In genomic region chr19:54460230-54461005, GRCh38 we compare ENCODE assay signal across 20 cellular contexts. TPM values are rescaled to one million over a fixed set of nuclear protein-coding genes. Genes with fewer than 3 reads are reported as not detected.
DNase-seq lines count a peak whose midpoint lies in the region; ATAC-seq, FAIRE-seq and TF ChIP-seq lines count a peak whose summit lies in the region.
"Had no signal": no experiment of that assay in that cellular context is flagged by ENCODE, and none has a peak within 500 bp of the region (broad histone marks: within the 10 kb centered on the region; RNA-seq: fewer than 3 reads in every experiment).

No MANE protein-coding gene starts in this region.

- no peak overlapping the region for H3K4me3 Mint-ChIP-seq in chondrocyte (ENCODE audit: unreplicated experiment)

- H3K4me3 ChIP-seq in AG04450 (ENCODE audit: low read depth, low read length) (no peak overlapping the region), HEK293 (ENCODE audit: low read depth, low read length) (no peak overlapping the region), pancreas (no peak overlapping the region)
- H3K4me3 ChIP-seq: lung, suprapubic skin had no signal

- H3K9me3 Mint-ChIP-seq in chondrocyte (ENCODE audit: low read depth) = no peaks in the 10 kb centered on the region
- H3K9me3 Mint-ChIP-seq: activated T-helper 17 cell treated with anti-CD3 and anti-CD28 coated beads, Interleukin-2, amount 50 U/mL, for 72 hours had no signal

- CTCF ChIA-PET in AG04450 (lab: Charles Lee) (interaction anchor here (0.6 kb wide), 1 partner anchor 230 kb away, joined by 3 read pairs; no protein-coding TSS in a partner anchor), HEK293 (lab: Yijun Ruan, JAX) (interaction anchor here (0.7 to 1.7 kb wide), 2 partner anchors 13 to 21 kb away, joined by 3 to 4 read pairs; partner anchors contain the start of gene CDC42EP5)

- FAIRE-seq in pancreas (lab: Jason Lieb, UNC) = no peak
- FAIRE-seq: colon had no signal

- no peak for ATAC-seq in pancreas
- ATAC-seq in HG03139 (IDR thresholded peaks at IDR 0.05; ENCODE audit: unreplicated experiment) = no peak
- no peak for ATAC-seq in HG02571 (IDR thresholded peaks at IDR 0.05; ENCODE audit: unreplicated experiment)
- ATAC-seq: activated T-helper 17 cell treated with anti-CD3 and anti-CD28 coated beads, Interleukin-2, amount 50 U/mL, for 72 hours had no signal

- H3K27ac Mint-ChIP-seq in chondrocyte (ENCODE audit: unreplicated experiment) = peak overlapping the region; percentile 83

- peak overlapping the region; percentile 21 for H3K27ac ChIP-seq in AG04450 (ENCODE audit: low read depth, low read length)
- H3K27ac ChIP-seq in HEK293 (ENCODE audit: extremely low read depth, low read depth, low read length) = no peak overlapping the region
- H3K27ac ChIP-seq in pancreas = peak overlapping the region; percentile 64 to 97 (median 75)
- H3K27ac ChIP-seq: suprapubic skin had no signal

- H3K9me3 ChIP-seq in AG04450 (ENCODE audit: control insufficient read depth, insufficient read depth, low read length) = peaks cover 1% of the 10 kb centered on the region; the same call in 1 of the 2 replicates
- no peaks in the 10 kb centered on the region for H3K9me3 ChIP-seq in HEK293 (ENCODE audit: control insufficient read depth, insufficient read depth, low read depth, low read length)
- H3K9me3 ChIP-seq in pancreas = no peaks in the 10 kb centered on the region
- H3K9me3 ChIP-seq: suprapubic skin had no signal

- POLR2A ChIA-PET in AG04450 (lab: Yijun Ruan, JAX) = interaction anchor here (6.7 kb wide), 1 partner anchor 11 kb away, joined by 87 read pairs; the partner anchor contains the start of gene LENG8
- POLR2A ChIA-PET in HEK293 (lab: Yijun Ruan, JAX) = interaction anchor here (0.5 to 6.8 kb wide), 2 partner anchors 11 to 779 kb away, joined by 3 to 64 read pairs; partner anchors contain the start of gene LENG8

- H3K27me3 ChIP-seq in AG04450 (ENCODE audit: control insufficient read depth, insufficient read depth, low read length) = no peaks in the 10 kb centered on the region
- no peaks in the 10 kb centered on the region for H3K27me3 ChIP-seq in pancreas
- H3K27me3 ChIP-seq: suprapubic skin had no signal

- peaks cover 46% of the 10 kb centered on the region for H3K4me1 Mint-ChIP-seq in chondrocyte (ENCODE audit: low read depth)

- WGBS in pancreas, 2 donors = 59 to 80% methylated on average over 29 to 38 of the region's 39 CpGs

- H3K4me1 ChIP-seq in HEK293 (ENCODE audit: control insufficient read depth, insufficient read depth, low read length) (peaks cover 5% of the 10 kb centered on the region; the same call in 1 of the 2 replicates), pancreas (peaks cover 19 to 46% (median 31%) of the 10 kb centered on the region in 3 donors)

- no peak for DNase-seq in AG04450 (ENCODE audit: low read depth, low spot score)
- DNase-seq in chondrocyte (ENCODE audit: low spot score) = peak; percentile 78
- peak in 5 of 6 donors; percentile 56 to 84 (median 61) for DNase-seq in pancreas
- no peak for DNase-seq in NK-92 treated with Interleukin-12 subunit alpha and Interleukin-12 subunit beta, amount 100 ng/mL, for 24 hours (lab: John Stamatoyannopoulos, UW)
- DNase-seq in NCI-H1436 treated with DMSO at 0.1 percent for 48 hours (lab: John Stamatoyannopoulos, UW) = no peak
- DNase-seq: activated CD4-positive, alpha-beta T cell treated with anti-CD3 and anti-CD28 coated beads, Interleukin-2, amount 50 U/mL, for 48 hours; NCI-H1105; NCI-H69; nephron progenitor cell; stimulated activated CD4-positive, alpha-beta T cell treated with anti-CD3 and anti-CD28 coated beads, Interleukin-1b, Interleukin-23, amount 100 ng/mL, for 48 hours had no signal

- no peaks in the 10 kb centered on the region for H3K27me3 Mint-ChIP-seq in chondrocyte (ENCODE audit: low read depth)
- H3K27me3 Mint-ChIP-seq: activated T-helper 17 cell treated with anti-CD3 and anti-CD28 coated beads, Interleukin-2, amount 50 U/mL, for 72 hours had no signal

- TF ChIP-seq CTCF in AG04450 (IDR thresholded peaks at IDR 0.05; ENCODE audit: low read depth, low read length) (no peak), HEK293 (tag by site-specific recombination; IDR thresholded peaks at IDR 0.05) (no peak), chondrocyte (IDR thresholded peaks at IDR 0.05) (no peak), pancreas (IDR thresholded peaks at IDR 0.05) (no peak)

- H3K36me3 Mint-ChIP-seq in chondrocyte (ENCODE audit: low read depth) = peaks cover 29% of the 10 kb centered on the region

- H3K36me3 ChIP-seq in HEK293 (ENCODE audit: control insufficient read depth in 2 of 2, insufficient read depth in 1 of 2, low read length in 2 of 2) = peaks cover 31 to 69% of the 10 kb centered on the region in 2 experiments
- H3K36me3 ChIP-seq in pancreas = peaks cover 9 to 68% (median 48%) of the 10 kb centered on the region in 3 donors

- intact Hi-C loops in pancreas (cut with DNase I) = no loop called here

TF ChIP-seq in HEK293, 187 proteins besides CTCF, POLR2A, EP300 and RAD21:
- TF ChIP-seq ZNF639 (tag by site-specific recombination; IDR thresholded peaks at IDR 0.05) = no peak
- TF ChIP-seq, protein P1, sequence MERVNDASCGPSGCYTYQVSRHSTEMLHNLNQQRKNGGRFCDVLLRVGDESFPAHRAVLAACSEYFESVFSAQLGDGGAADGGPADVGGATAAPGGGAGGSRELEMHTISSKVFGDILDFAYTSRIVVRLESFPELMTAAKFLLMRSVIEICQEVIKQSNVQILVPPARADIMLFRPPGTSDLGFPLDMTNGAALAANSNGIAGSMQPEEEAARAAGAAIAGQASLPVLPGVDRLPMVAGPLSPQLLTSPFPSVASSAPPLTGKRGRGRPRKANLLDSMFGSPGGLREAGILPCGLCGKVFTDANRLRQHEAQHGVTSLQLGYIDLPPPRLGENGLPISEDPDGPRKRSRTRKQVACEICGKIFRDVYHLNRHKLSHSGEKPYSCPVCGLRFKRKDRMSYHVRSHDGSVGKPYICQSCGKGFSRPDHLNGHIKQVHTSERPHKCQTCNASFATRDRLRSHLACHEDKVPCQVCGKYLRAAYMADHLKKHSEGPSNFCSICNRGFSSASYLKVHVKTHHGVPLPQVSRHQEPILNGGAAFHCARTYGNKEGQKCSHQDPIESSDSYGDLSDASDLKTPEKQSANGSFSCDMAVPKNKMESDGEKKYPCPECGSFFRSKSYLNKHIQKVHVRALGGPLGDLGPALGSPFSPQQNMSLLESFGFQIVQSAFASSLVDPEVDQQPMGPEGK (tag by site-specific recombination; IDR thresholded peaks at IDR 0.05) = peak; percentile 65
- TF ChIP-seq HIC1 (tag by site-specific recombination; IDR thresholded peaks at IDR 0.05) = 0 out of 2 replicates have a peak, but pooled peaks have one; percentile 20

RNA-seq across cellular contexts. Expression of gene LENG9, which starts 3.2 kb away (rescaled TPM):
- polyA plus RNA-seq in AG04450 (2011; rRNA removed) (0.63 and 1.3 TPM in 2 replicates), pancreas (10 to 100 TPM in 1 of 2 donors, 1 to 10 TPM in 1; 4.2 to 12.1 TPM)
- polyA minus RNA-seq in AG04450 (2011; rRNA and poly(A)+ RNA removed) = 1.7 and 1.9 TPM in 2 replicates
- total RNA-seq in chondrocyte (10.2 to 14.8 TPM (median 13.2 TPM) in 3 replicates), pancreas (10 to 100 TPM in 5 of 6 donors, 1 to 10 TPM in 1; 8.6 to 23.4 (median 16.9) TPM)

RNA-seq across cellular contexts. Expression of gene LENG8, which starts 11.4 kb away (rescaled TPM):
- polyA plus RNA-seq in AG04450 (2011; rRNA removed) (16.1 and 25.2 TPM in 2 replicates), pancreas (100 to 1,000 TPM; 313 to 657 TPM)
- 29.0 and 38.6 TPM in 2 replicates for polyA minus RNA-seq in AG04450 (2011; rRNA and poly(A)+ RNA removed)
- total RNA-seq in chondrocyte (110 to 166 TPM (median 116 TPM) in 3 replicates), pancreas (100 to 1,000 TPM in 4 of 6 donors, 10 to 100 TPM in 2; 64.8 to 173 (median 129) TPM)

RNA-seq across cellular contexts. Expression of gene CDC42EP5, which starts 12.7 kb away (rescaled TPM):
- 12.3 and 17.7 TPM in 2 replicates for polyA plus RNA-seq in AG04450 (2011; rRNA removed)
- polyA minus RNA-seq in AG04450 (2011; rRNA and poly(A)+ RNA removed) = 2.3 and 2.4 TPM in 2 replicates
- total RNA-seq in chondrocyte = 62.9 to 66.4 TPM (median 66.4 TPM) in 3 replicates
- 10 to 100 TPM in 4 of 6 donors, 1 to 10 TPM in 2; 8.2 to 48.0 (median 20.4) TPM for total RNA-seq in pancreas
- 10 to 100 TPM in 1 of 2 donors, 1 to 10 TPM in 1; 7.5 to 15.1 TPM for polyA plus RNA-seq in pancreas
- total RNA-seq: activated T-helper 17 cell treated with anti-CD3 and anti-CD28 coated beads, Interleukin-2, amount 50 U/mL, for 72 hours had no signal

RNA-seq across cellular contexts. Expression of gene LAIR2, which starts 42.2 kb away (rescaled TPM):
- polyA plus RNA-seq in AG04450 (2011; rRNA removed) (not detected in 2 replicates), pancreas (not detected)
- polyA minus RNA-seq in AG04450 (2011; rRNA and poly(A)+ RNA removed) = not detected in 2 replicates
- total RNA-seq in chondrocyte (not detected in 3 replicates), pancreas (not detected)
- total RNA-seq: glomerular endothelial cell, lung, renal cortical epithelial cell, suprapubic skin had no signal
- polyA plus RNA-seq: BJ had no signal

RNA-seq across cellular contexts. Expression of gene TTYH1, which starts 45.2 kb away (rescaled TPM):
- polyA plus RNA-seq in AG04450 (2011; rRNA removed) (not detected in 2 replicates), pancreas (10 to 100 TPM; 40.0 to 78.0 TPM)
- not detected in 2 replicates for polyA minus RNA-seq in AG04450 (2011; rRNA and poly(A)+ RNA removed)
- total RNA-seq in chondrocyte (0.49 TPM in 1 of 3 replicates, not detected in the others), pancreas (10 to 100 TPM; 20.8 to 38.1 (median 24.6) TPM)
- total RNA-seq: glomerular endothelial cell, renal cortical epithelial cell had no signal
- polyA plus RNA-seq: BJ had no signal

Comparison
In these comparisons a context has a peak if more than half of its experiments do, and no peak if none do; other contexts are left out.
1. DNase-seq: peak in chondrocyte (single experiment) and pancreas (5 of 6); none in AG04450 (single experiment), NK-92 treated with Interleukin-12 subunit alpha and Interleukin-12 subunit beta, amount 100 ng/mL, for 24 hours (single experiment) and NCI-H1436 treated with DMSO at 0.1 percent for 48 hours (single experiment).